In genomic region chr4:54100607-54101189, GRCh38 we compare ENCODE assay signal across 8 cellular contexts. TPM values are rescaled to one million over a fixed set of nuclear protein-coding genes. Genes with fewer than 3 reads are reported as not detected.
DNase-seq lines count a peak whose midpoint lies in the region; ATAC-seq and TF ChIP-seq lines count a peak whose summit lies in the region.

No MANE protein-coding gene starts in this region.

- peaks cover 23% of the 10 kb centered on the region for H3K27me3 ChIP-seq in HAP-1 (ENCODE audit: low read depth)

- peak overlapping the region; percentile 38 for H3K4me3 Mint-ChIP-seq in mesothelial cell of epicardium

- peaks cover 99% of the 10 kb centered on the region for H3K27me3 Mint-ChIP-seq in mesothelial cell of epicardium (ENCODE audit: low read depth)

- in situ Hi-C loops in HAP-1 (cut with MboI; ENCODE audit: low sequenced_read_pairs) (no loop called here), astrocyte of the spinal cord (cut with HindIII; ENCODE audit: low sequenced_read_pairs) (no loop called here)

- H3K27ac Mint-ChIP-seq in mesothelial cell of epicardium = no peak overlapping the region

- TF ChIP-seq CTCF in AG04449 (IDR thresholded peaks at IDR 0.05; ENCODE audit: insufficient read depth, low read length, missing control alignments) (no peak), astrocyte of the spinal cord (IDR thresholded peaks at IDR 0.05; ENCODE audit: low read depth, low read length) (no peak), mesothelial cell of epicardium (IDR thresholded peaks at IDR 0.05; ENCODE audit: unreplicated experiment) (no peak)

- CTCF ChIA-PET in AG04449 (lab: Yijun Ruan, JAX) = no interaction called here

- H3K4me3 ChIP-seq in AG04449 (ENCODE audit: low read depth, low read length) (peak overlapping the region; percentile 50), HAP-1 (peak overlapping the region; percentile 24), astrocyte of the spinal cord (ENCODE audit: low read depth, low read length) (peak overlapping the region; percentile 18)

- H3K36me3 ChIP-seq in HAP-1 (replicated peaks) = no peaks in the 10 kb centered on the region

- POLR2A ChIA-PET in AG04449 (lab: Yijun Ruan, JAX) = no interaction called here

- H3K9me3 Mint-ChIP-seq in mesothelial cell of epicardium = no peaks in the 10 kb centered on the region

- ATAC-seq in HG03378 (IDR thresholded peaks at IDR 0.05; ENCODE audit: unreplicated experiment) = no peak

- peaks cover 21% of the 10 kb centered on the region for H3K4me1 Mint-ChIP-seq in mesothelial cell of epicardium

- no peaks in the 10 kb centered on the region for H3K36me3 Mint-ChIP-seq in mesothelial cell of epicardium

- DNase-seq in AG04449 (ENCODE audit: low read depth, low spot score) (no peak), HAP-1 (ENCODE audit: low spot score in 2 of 2) (no peak), astrocyte of the spinal cord (ENCODE audit: low read depth, low spot score) (no peak), mesothelial cell of epicardium (ENCODE audit: low spot score in 2 of 2, unreplicated experiment in 2 of 2) (no peak), NCI-H1048 (lab: John Stamatoyannopoulos, UW) (no peak), NCI-H2196 (lab: John Stamatoyannopoulos, UW; ENCODE audit: unreplicated experiment) (no peak), RPMI8226 (no peak)

- peaks cover 44% of the 10 kb centered on the region for H3K4me1 ChIP-seq in HAP-1

- H3K9me3 ChIP-seq in HAP-1 = no peaks in the 10 kb centered on the region

RNA-seq across cellular contexts. Expression of gene GSX2, which starts 0.7 kb away (rescaled TPM):
- not detected in 3 replicates for total RNA-seq in mesothelial cell of epicardium

RNA-seq across cellular contexts. Expression of gene CHIC2, which starts 36.3 kb away (rescaled TPM):
- total RNA-seq in mesothelial cell of epicardium = 20.1 to 23.3 TPM (median 21.8 TPM) in 3 replicates
